8 cellular contexts compared by ENCODE assay signal in genomic region chr11:6612008-6612815, GRCh38. TPM values are rescaled to one million over a fixed set of nuclear protein-coding genes. Genes with fewer than 3 reads are reported as not detected.
DNase-seq lines count a peak whose midpoint lies in the region; ATAC-seq, FAIRE-seq and TF ChIP-seq lines count a peak whose summit lies in the region.

TSS of gene TAF10 (minus strand) at chr11:6612216. CDS start at chr11:6612189, 27 bp downstream.

- H2AFZ ChIP-seq in keratinocyte (ENCODE audit: control insufficient read depth, low read length), result peak within 1 kb of the TSS; percentile 82

- H4K20me1 ChIP-seq in keratinocyte (ENCODE audit: control insufficient read depth, extremely low read depth, insufficient read depth, low read length), result no peaks in the 10 kb centered on the region

- H3K36me3 ChIP-seq in keratinocyte (ENCODE audit: control insufficient read depth in 2 of 2, extremely low read depth in 1 of 2, insufficient read depth in 2 of 2, low read length in 2 of 2), result peaks cover 48 to 61% of the 10 kb centered on the region in 2 experiments

- dilution Hi-C loops in keratinocyte (cut with MboI; ENCODE audit: extremely low pct_ligation_motif_present, low sequenced_read_pairs), result no loop called here

- peak; percentile 93 for TF ChIP-seq POLR2A in GM19099 (IDR thresholded peaks at IDR 0.05; ENCODE audit: extremely low read depth, insufficient read length, low read depth)

- H3K9me1 ChIP-seq in keratinocyte (ENCODE audit: control insufficient read depth, extremely low read depth, insufficient read depth, low read length), result no peaks in the 10 kb centered on the region

- peak within 1 kb of the TSS; percentile 70 to 83 (median 73) for H3K4me3 ChIP-seq in keratinocyte (ENCODE audit: control insufficient read depth in 2 of 3, extremely low read depth in 1 of 3, insufficient read depth in 2 of 3, low read depth in 1 of 3, low read length in 3 of 3)

- peaks cover 28% of the 10 kb centered on the region for H3K79me2 ChIP-seq in keratinocyte (ENCODE audit: control insufficient read depth, insufficient read depth, low read length)

- H3K27ac ChIP-seq in keratinocyte (ENCODE audit: control insufficient read depth, insufficient read depth, low read length), result peak within 1 kb of the TSS; percentile 86

- peak within 1 kb of the TSS; percentile 84 for H3K9ac ChIP-seq in keratinocyte (ENCODE audit: control insufficient read depth, extremely low read depth, insufficient read depth, low read length)

- H3K27me3 ChIP-seq in keratinocyte (ENCODE audit: control insufficient read depth, extremely low read depth, insufficient read depth, low read length), result no peaks in the 10 kb centered on the region

- TF ChIP-seq CTCF in keratinocyte (optimal IDR thresholded peaks at IDR 0.05 in 1 of 3, IDR thresholded peaks at IDR 0.05 in 1 of 3, conservative IDR thresholded peaks at IDR 0.05 in 1 of 3; ENCODE audit: extremely low read depth in 1 of 3, insufficient read depth in 2 of 3, low read length in 3 of 3), result no peak

- H3K4me1 ChIP-seq in keratinocyte (ENCODE audit: control insufficient read depth, extremely low read depth, insufficient read depth, low read length), result peaks cover 19% of the 10 kb centered on the region

- FAIRE-seq in keratinocyte (lab: Jason Lieb, UNC), result peak; percentile 57

- peak within 1 kb of the TSS; percentile 81 for H3K4me2 ChIP-seq in keratinocyte (ENCODE audit: control insufficient read depth, extremely low read depth, insufficient read depth, low read depth, low read length)

- peak; percentile 88 to 94 for DNase-seq in AML-193 (lab: John Stamatoyannopoulos, UW)
- peak; percentile 88 for DNase-seq in NCI-H460 (ENCODE audit: extremely low read depth, low read depth)
- peak; percentile 95 for DNase-seq in activated CD4-positive, CD25-positive, alpha-beta regulatory T cell treated with anti-CD3 and anti-CD28 coated beads, Interleukin-2, amount 50 U/mL, for 72 hours
- DNase-seq in cerebellar cortex (ENCODE audit: low spot score), result peak; percentile 96
- peak; percentile 54 for DNase-seq in keratinocyte (ENCODE audit: low read depth, low spot score)
- DNase-seq in stimulated activated CD4-positive, alpha-beta T cell treated with anti-CD3 and anti-CD28 coated beads, Interleukin-12 subunit alpha, Interleukin-12 subunit beta, amount 100 ng/mL, for 48 hours (ENCODE audit: low read depth in 2 of 3, low spot score in 1 of 3), result peak; percentile 87 to 93 (median 87)

- ATAC-seq in HG03378 (IDR thresholded peaks at IDR 0.05; ENCODE audit: unreplicated experiment), result peak; percentile 66

- H3K9me3 ChIP-seq in keratinocyte (ENCODE audit: control insufficient read depth, low read depth, low read length), result no peaks in the 10 kb centered on the region

RNA-seq across cellular contexts. Expression of gene TAF10, which starts in this region (rescaled TPM):
- 65.6 and 74.5 TPM in 2 replicates for total RNA-seq in NCI-H460 (2014; rRNA removed; shearing (Covaris generic))
- polyA plus RNA-seq in NCI-H460 (2014; cell fraction: nucleus; rRNA removed), result 23.8 and 73.6 TPM in 2 replicates
- 120 to 181 TPM (median 165 TPM) in 3 replicates for polyA plus RNA-seq in keratinocyte
- 39.7 TPM for polyA plus RNA-seq in keratinocyte (2011; ENCODE audit: low read depth)
- 128 and 138 TPM in 2 replicates for polyA plus RNA-seq in keratinocyte (2011; cell fraction: cytosol; rRNA removed)
- polyA plus RNA-seq in keratinocyte (2011; cell fraction: nucleus; rRNA removed), result 66.4 and 74.6 TPM in 2 replicates
- polyA plus RNA-seq in keratinocyte (2012; ENCODE audit: low replicate concordance), result 138 and 172 TPM in 2 replicates
- 69.5 to 176 TPM (median 96.2 TPM) in 3 replicates for polyA minus RNA-seq in keratinocyte
- polyA minus RNA-seq in keratinocyte (2011; cell fraction: cytosol; rRNA and poly(A)+ RNA removed), result 95.0 TPM
- polyA minus RNA-seq in keratinocyte (2011; cell fraction: nucleus; rRNA and poly(A)+ RNA removed), result 12.7 and 25.4 TPM in 2 replicates

Comparison
In these comparisons a context has a peak if more than half of its experiments do, and no peak if none do; other contexts are left out.
1. Peak in every context shown above with its lines: DNase-seq, ATAC-seq, H3K4me3 ChIP-seq and H3K27ac ChIP-seq.